ENCODE assay signal across 15 cellular contexts in genomic region chr14:53882684-53883083, GRCh38.
DNase-seq lines count a peak whose midpoint lies in the region; TF ChIP-seq lines count a peak whose summit lies in the region.
"Had no signal": no experiment of that assay in that cellular context is flagged by ENCODE, and none has a peak within 500 bp of the region (broad histone marks: within the 10 kb centered on the region; RNA-seq: fewer than 3 reads in every experiment).

No MANE protein-coding gene starts in this region.

- TF ChIP-seq CTCF in GM10266 (IDR thresholded peaks at IDR 0.05; ENCODE audit: control insufficient read depth, insufficient read depth, low read depth, missing control alignments) (no peak), mesothelial cell of epicardium (IDR thresholded peaks at IDR 0.05; ENCODE audit: unreplicated experiment) (no peak)

- no peaks in the 10 kb centered on the region for H3K36me3 Mint-ChIP-seq in mesothelial cell of epicardium
- H3K36me3 Mint-ChIP-seq: CD8-positive, alpha-beta memory T cell; IgD-negative memory B cell had no signal

- H3K9me3 Mint-ChIP-seq in mesothelial cell of epicardium, result peaks cover 1% of the 10 kb centered on the region

- H3K27ac Mint-ChIP-seq in mesothelial cell of epicardium, result peak overlapping the region; percentile 69
- H3K27ac Mint-ChIP-seq: B cell; CD8-positive, alpha-beta memory T cell; IgD-negative memory B cell had no signal

- no peaks in the 10 kb centered on the region for H3K27me3 Mint-ChIP-seq in mesothelial cell of epicardium (ENCODE audit: low read depth)
- H3K27me3 Mint-ChIP-seq: CD8-positive, alpha-beta memory T cell; IgD-negative memory B cell had no signal

- DNase-seq in GM10266 (ENCODE audit: extremely low spot score) (peak; percentile 15), HT-29 (ENCODE audit: low spot score) (peak; percentile 48), amniotic epithelial cell (ENCODE audit: low read depth) (peak; percentile 41), mesothelial cell of epicardium (ENCODE audit: low spot score in 2 of 2, unreplicated experiment in 2 of 2) (no peak), NAMALWA (ENCODE audit: low spot score) (no peak), hypothalamus (lab: John Stamatoyannopoulos, UW) (no peak), T-helper 2 cell (no peak)
- no peak for DNase-seq in stimulated activated CD8-positive, alpha-beta memory T cell treated with anti-CD3 and anti-CD28 coated beads, Interleukin-4, amount 100 ng/mL, for 48 hours
- DNase-seq: ACHN; CD8-positive, alpha-beta memory T cell; NCI-H1436 treated with DMSO at 0.1 percent for 48 hours; NCI-H2081; NCI-H524 had no signal

- H3K4me3 Mint-ChIP-seq in mesothelial cell of epicardium, result no peak overlapping the region
- H3K4me3 Mint-ChIP-seq: B cell; CD8-positive, alpha-beta memory T cell; IgD-negative memory B cell had no signal

- peaks cover 57% of the 10 kb centered on the region for H3K4me1 Mint-ChIP-seq in mesothelial cell of epicardium
- H3K4me1 Mint-ChIP-seq: B cell; CD8-positive, alpha-beta memory T cell; IgD-negative memory B cell had no signal

Comparison
In these comparisons a context has a peak if more than half of its experiments do, and no peak if none do; other contexts are left out.
1. DNase-seq: peak in GM10266 (single experiment), HT-29 (single experiment) and amniotic epithelial cell (single experiment); none in mesothelial cell of epicardium (0 of 2), stimulated activated CD8-positive, alpha-beta memory T cell treated with anti-CD3 and anti-CD28 coated beads, Interleukin-4, amount 100 ng/mL, for 48 hours (single experiment), NAMALWA (single experiment), hypothalamus (0 of 51) and T-helper 2 cell (0 of 5).